In the genomic region with DNA sequence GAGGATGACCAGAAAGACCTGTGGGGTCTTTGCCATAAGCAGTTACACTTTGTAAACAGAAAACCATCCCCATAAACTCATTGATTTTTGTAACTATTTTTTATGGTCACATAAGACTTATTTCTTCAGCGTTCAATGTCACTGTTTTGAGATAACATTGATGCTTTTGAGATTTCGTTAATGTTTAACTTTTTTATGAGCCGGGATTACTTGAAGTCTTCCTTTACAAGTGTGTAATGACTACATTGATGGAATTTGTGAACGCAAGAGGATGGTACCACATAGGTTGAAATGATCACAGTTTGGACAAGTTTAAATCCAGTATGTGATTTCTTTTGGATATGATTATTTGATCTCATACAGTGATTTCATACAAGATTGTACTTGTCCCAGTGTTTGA, we compare ENCODE assay signal across 8 cellular contexts. TPM values are rescaled to one million over a fixed set of nuclear protein-coding genes. Genes with fewer than 3 reads are reported as not detected.
DNase-seq lines count a peak whose midpoint lies in the region; ATAC-seq and TF ChIP-seq lines count a peak whose summit lies in the region.

No MANE protein-coding gene starts in this region.

- no peak for DNase-seq in GM12865 (ENCODE audit: low read depth)
- no peak for DNase-seq in RWPE2 (ENCODE audit: low spot score)
- no peak for DNase-seq in fibroblast of mammary gland (ENCODE audit: low read depth)
- no peak for DNase-seq in gastrocnemius medialis
- no peak for DNase-seq in cortex of kidney (lab: John Stamatoyannopoulos, UW)
- DNase-seq in NCI-H1417 treated with DMSO at 0.1 percent for 48 hours (lab: John Stamatoyannopoulos, UW) = no peak
- DNase-seq in AG08396 (ENCODE audit: low spot score) = no peak
- DNase-seq in GDM1 (lab: John Stamatoyannopoulos, UW) = no peak

- H3K4me3 ChIP-seq in GM12865 (ENCODE audit: low read depth, low read length) (peak overlapping the region; percentile 62), RWPE2 (ENCODE audit: severe bottlenecking) (peak overlapping the region; percentile 86), fibroblast of mammary gland (ENCODE audit: control insufficient read depth, low read depth, low read length) (peak overlapping the region; percentile 69), gastrocnemius medialis (peak overlapping the region; percentile 79 to 88 (median 84))

- H3K36me3 ChIP-seq in RWPE2 (ENCODE audit: low read depth) (no peaks in the 10 kb centered on the region), gastrocnemius medialis (no peaks in the 10 kb centered on the region)

- H3K27me3 ChIP-seq in RWPE2 (ENCODE audit: insufficient read depth, poor library complexity, severe bottlenecking) (no peaks in the 10 kb centered on the region), gastrocnemius medialis (no peaks in the 10 kb centered on the region)

- intact Hi-C loops in gastrocnemius medialis (cut with DNase I; ENCODE audit: low total_unique reads) = loop anchor here (10.0 kb wide), 1 partner anchor 401 kb away; no protein-coding TSS in a partner anchor

- in situ Hi-C loops in gastrocnemius medialis (cut with MboI; ENCODE audit: low sequenced_read_pairs in 4 of 4) = loop anchor here in 2 of 4 donors (25.0 kb wide), 1 partner anchor 523 kb away; no protein-coding TSS in a partner anchor

- H3K27ac ChIP-seq in RWPE2 (ENCODE audit: poor library complexity, severe bottlenecking) (no peak overlapping the region), gastrocnemius medialis (peak overlapping the region in 3 of 4 donors; percentile 99)

- H3K4me1 ChIP-seq in RWPE2 (ENCODE audit: insufficient read depth, poor library complexity, severe bottlenecking) (peaks cover 21% of the 10 kb centered on the region), gastrocnemius medialis (peaks cover 51 to 61% of the 10 kb centered on the region in 2 donors)

- TF ChIP-seq CTCF in GM12865 (IDR thresholded peaks at IDR 0.05; ENCODE audit: insufficient read depth, low read depth, low read length, missing control alignments) = no peak
- TF ChIP-seq CTCF in RWPE2 (IDR thresholded peaks at IDR 0.05; ENCODE audit: poor library complexity, severe bottlenecking) = no peak
- TF ChIP-seq CTCF in fibroblast of mammary gland (conservative IDR thresholded peaks at IDR 0.05; ENCODE audit: control insufficient read depth, insufficient read depth, low read depth, low read length) = no peak
- TF ChIP-seq CTCF in gastrocnemius medialis (IDR thresholded peaks at IDR 0.05 in 4 of 5, conservative IDR thresholded peaks at IDR 0.05 in 1 of 5) = no peak

- ATAC-seq in RWPE2 (ENCODE audit: low read depth) = no peak
- no peak for ATAC-seq in gastrocnemius medialis

- H3K9me3 ChIP-seq in RWPE2 (ENCODE audit: severe bottlenecking) (no peaks in the 10 kb centered on the region), gastrocnemius medialis (no peaks in the 10 kb centered on the region)

- no peak for TF ChIP-seq POLR2A in gastrocnemius medialis (IDR thresholded peaks at IDR 0.05)

RNA-seq across cellular contexts. Expression of a gene that starts 1.8 kb away (rescaled TPM):
- 10 to 100 TPM; 11.6 to 21.0 (median 17.2) TPM for total RNA-seq in gastrocnemius medialis
